In the genomic region with DNA sequence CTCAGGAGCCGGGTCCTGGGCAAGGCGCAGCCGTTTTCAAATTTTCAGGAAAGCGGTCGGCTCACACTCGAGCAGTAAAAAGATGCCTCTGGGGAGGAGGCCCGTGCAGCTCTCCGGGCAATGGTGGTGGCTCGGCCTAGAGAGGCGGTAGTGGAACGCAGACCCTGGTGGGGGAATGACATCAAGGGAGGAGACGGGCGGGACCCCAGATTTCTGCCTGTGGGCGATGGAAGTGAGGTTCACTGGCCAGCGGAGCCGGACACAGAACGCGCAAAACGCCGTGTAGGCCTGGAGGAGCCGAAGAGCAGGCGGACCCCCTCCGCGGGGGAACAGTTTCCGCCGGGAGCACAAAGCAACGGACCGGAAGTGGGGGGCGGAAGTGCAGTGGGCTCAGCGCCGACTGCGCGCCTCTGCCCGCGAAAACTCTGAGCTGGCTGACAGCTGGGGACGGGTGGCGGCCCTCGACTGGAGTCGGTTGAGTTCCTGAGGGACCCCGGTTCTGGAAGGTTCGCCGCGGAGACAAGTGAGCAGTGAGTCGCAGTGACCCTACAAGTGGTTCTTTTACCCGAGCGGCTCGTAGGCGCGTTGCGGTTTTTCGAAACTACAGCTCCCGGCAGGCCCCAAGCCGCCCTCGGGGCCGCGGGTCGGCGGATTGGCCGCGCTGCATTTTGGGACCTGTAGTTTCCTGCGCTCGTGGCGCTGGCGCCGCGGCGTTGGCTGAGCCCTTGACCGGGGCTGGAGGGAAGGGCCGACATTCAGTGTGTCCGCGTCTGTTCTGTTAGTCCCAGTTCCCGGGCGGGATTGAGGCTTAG, we compare ENCODE assay signal across 8 cellular contexts. TPM values are rescaled to one million over a fixed set of nuclear protein-coding genes. Genes with fewer than 3 reads are reported as not detected.
DNase-seq lines count a peak whose midpoint lies in the region; ATAC-seq, FAIRE-seq and TF ChIP-seq lines count a peak whose summit lies in the region.

A gene with protein sequence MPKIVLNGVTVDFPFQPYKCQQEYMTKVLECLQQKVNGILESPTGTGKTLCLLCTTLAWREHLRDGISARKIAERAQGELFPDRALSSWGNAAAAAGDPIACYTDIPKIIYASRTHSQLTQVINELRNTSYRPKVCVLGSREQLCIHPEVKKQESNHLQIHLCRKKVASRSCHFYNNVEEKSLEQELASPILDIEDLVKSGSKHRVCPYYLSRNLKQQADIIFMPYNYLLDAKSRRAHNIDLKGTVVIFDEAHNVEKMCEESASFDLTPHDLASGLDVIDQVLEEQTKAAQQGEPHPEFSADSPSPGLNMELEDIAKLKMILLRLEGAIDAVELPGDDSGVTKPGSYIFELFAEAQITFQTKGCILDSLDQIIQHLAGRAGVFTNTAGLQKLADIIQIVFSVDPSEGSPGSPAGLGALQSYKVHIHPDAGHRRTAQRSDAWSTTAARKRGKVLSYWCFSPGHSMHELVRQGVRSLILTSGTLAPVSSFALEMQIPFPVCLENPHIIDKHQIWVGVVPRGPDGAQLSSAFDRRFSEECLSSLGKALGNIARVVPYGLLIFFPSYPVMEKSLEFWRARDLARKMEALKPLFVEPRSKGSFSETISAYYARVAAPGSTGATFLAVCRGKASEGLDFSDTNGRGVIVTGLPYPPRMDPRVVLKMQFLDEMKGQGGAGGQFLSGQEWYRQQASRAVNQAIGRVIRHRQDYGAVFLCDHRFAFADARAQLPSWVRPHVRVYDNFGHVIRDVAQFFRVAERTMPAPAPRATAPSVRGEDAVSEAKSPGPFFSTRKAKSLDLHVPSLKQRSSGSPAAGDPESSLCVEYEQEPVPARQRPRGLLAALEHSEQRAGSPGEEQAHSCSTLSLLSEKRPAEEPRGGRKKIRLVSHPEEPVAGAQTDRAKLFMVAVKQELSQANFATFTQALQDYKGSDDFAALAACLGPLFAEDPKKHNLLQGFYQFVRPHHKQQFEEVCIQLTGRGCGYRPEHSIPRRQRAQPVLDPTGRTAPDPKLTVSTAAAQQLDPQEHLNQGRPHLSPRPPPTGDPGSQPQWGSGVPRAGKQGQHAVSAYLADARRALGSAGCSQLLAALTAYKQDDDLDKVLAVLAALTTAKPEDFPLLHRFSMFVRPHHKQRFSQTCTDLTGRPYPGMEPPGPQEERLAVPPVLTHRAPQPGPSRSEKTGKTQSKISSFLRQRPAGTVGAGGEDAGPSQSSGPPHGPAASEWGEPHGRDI (N-terminal part only) (plus strand): TSS at position 376 of the 812 bp plus-strand sequence. CDS start 1,091 bp downstream, outside the sequence.

- TF ChIP-seq CTCF in adrenal gland (IDR thresholded peaks at IDR 0.05) = peak in 4 of 6 experiments; percentile 2 to 34 (median 26)
- peak in 1 of 9 donors; percentile 25 for TF ChIP-seq CTCF in heart right ventricle (IDR thresholded peaks at IDR 0.05)
- TF ChIP-seq CTCF in upper lobe of left lung (IDR thresholded peaks at IDR 0.05) = peak in 4 of 6 experiments; percentile 23 to 65 (median 40)

- peak within 1 kb of the TSS in 3 of 4 donors; percentile 81 to 91 (median 86) for H3K4me3 ChIP-seq in adrenal gland
- H3K4me3 ChIP-seq in heart right ventricle = peak within 1 kb of the TSS; percentile 38 to 89 (median 72)
- H3K4me3 ChIP-seq in upper lobe of left lung = peak within 1 kb of the TSS; percentile 74 to 89 (median 82)

- intact Hi-C loops in adrenal gland (cut with DNase I) (no loop called here), heart right ventricle (cut with DNase I) (loop anchor here in 3 of 10 donors (1.0 to 10.0 kb wide), 5 partner anchors 31 to 207 kb away; partner anchors contain the start of genes ARFRP1 (in 2 of the 3), GMEB2 (in 2 of the 3), LIME1 (in 1 of the 3) and SLC2A4RG (in 1 of the 3)), posterior vena cava (cut with DNase I) (loop anchor here in 1 of 2 donors (1.0 kb wide), 1 partner anchor 20 kb away; no protein-coding TSS in a partner anchor)

- H3K4me1 ChIP-seq in adrenal gland (replicated peaks in 1 of 2) (peaks cover 15 to 27% of the 10 kb centered on the region in 2 donors), heart right ventricle (peaks cover 8 to 36% (median 29%) of the 10 kb centered on the region in 9 donors), upper lobe of left lung (peaks cover 25 to 34% (median 32%) of the 10 kb centered on the region in 4 donors)

- H3K9me3 ChIP-seq in adrenal gland (replicated peaks in 1 of 3) (no peaks in the 10 kb centered on the region), heart right ventricle (no peaks in the 10 kb centered on the region), upper lobe of left lung (no peaks in the 10 kb centered on the region)

- 0 to 10% (median 1%) methylated on average over 6 to 73 of the region's 73 CpGs for WGBS in adrenal gland, 4 donors
- 1 to 2% methylated on average over 73 of the region's 73 CpGs for WGBS in heart right ventricle, 2 donors
- 5 to 10% methylated on average over 24 to 60 of the region's 73 CpGs for WGBS in upper lobe of left lung, 2 donors

- TF ChIP-seq POLR2A in GM12892 (IDR thresholded peaks at IDR 0.05; ENCODE audit: low read depth, low read length) (no peak), adrenal gland (IDR thresholded peaks at IDR 0.05) (peak; percentile 21 to 51), upper lobe of left lung (IDR thresholded peaks at IDR 0.05) (peak in 3 of 4 donors; percentile 22 to 61 (median 22))

- ATAC-seq in HG02840 (IDR thresholded peaks at IDR 0.05; ENCODE audit: low FRiP score, unreplicated experiment) = peak; percentile 80
- ATAC-seq in heart right ventricle = peak; percentile 94 to 98 (median 96)
- ATAC-seq in upper lobe of left lung (ENCODE audit: low FRiP score in 2 of 2) = peak; percentile 95 to 98

- no peak for TF ChIP-seq EP300 in upper lobe of left lung (IDR thresholded peaks at IDR 0.05)

- H3K36me3 ChIP-seq in adrenal gland (replicated peaks in 1 of 2) (peaks cover 0 to 21% of the 10 kb centered on the region in 2 donors), heart right ventricle (peaks cover 0 to 31% (median 7%) of the 10 kb centered on the region in 9 donors), upper lobe of left lung (peaks cover 6 to 30% (median 23%) of the 10 kb centered on the region in 4 donors)

- no peaks in the 10 kb centered on the region for H3K27me3 ChIP-seq in adrenal gland
- peaks cover 0 to 3% (median 0%) of the 10 kb centered on the region in 7 donors for H3K27me3 ChIP-seq in heart right ventricle
- no peaks in the 10 kb centered on the region for H3K27me3 ChIP-seq in upper lobe of left lung

- peak within 1 kb of the TSS; percentile 82 to 92 (median 84) for H3K27ac ChIP-seq in adrenal gland
- peak within 1 kb of the TSS; percentile 73 to 95 (median 90) for H3K27ac ChIP-seq in heart right ventricle
- peak within 1 kb of the TSS; percentile 84 to 91 (median 90) for H3K27ac ChIP-seq in upper lobe of left lung

- FAIRE-seq in GM12892 (lab: Jason Lieb, UNC) = peak; percentile 92

- peak; percentile 100 for DNase-seq in GM12892 (ENCODE audit: insufficient read length)
- DNase-seq in NCI-H146 treated with DMSO at 0.1 percent for 48 hours (lab: John Stamatoyannopoulos, UW; ENCODE audit: unreplicated experiment) = peak; percentile 80
- peak; percentile 68 to 88 (median 80) for DNase-seq in T-helper 1 cell
- DNase-seq in adrenal gland = peak; percentile 91 to 96 (median 92)
- peak; percentile 92 for DNase-seq in heart right ventricle
- peak; percentile 98 for DNase-seq in posterior vena cava (ENCODE audit: low spot score)
- peak; percentile 94 to 98 for DNase-seq in upper lobe of left lung

RNA-seq across cellular contexts. Expression of the gene that starts here (rescaled TPM):
- polyA plus RNA-seq in GM12892 (2012; ENCODE audit: missing spikeins) = 10.9 TPM
- total RNA-seq in adrenal gland (100 to 1,000 TPM in 1 of 8 donors, 10 to 100 TPM in 7; 12.4 to 110 (median 32.1) TPM), heart right ventricle (10 to 100 TPM in 5 of 10 donors, 1 to 10 TPM in 5; 6.1 to 14.5 (median 10.3) TPM), posterior vena cava (10 to 100 TPM; 28.3 to 28.7 TPM), upper lobe of left lung (10 to 100 TPM in 5 of 6 donors, 1 to 10 TPM in 1; 8.6 to 73.3 (median 32.5) TPM)
- polyA plus RNA-seq in adrenal gland (100 to 1,000 TPM in 1 of 3 donors, 10 to 100 TPM in 1, 1 to 10 TPM in 1; 9.4 to 109 (median 70.8) TPM), heart right ventricle (10 to 100 TPM in 1 of 2 donors, 1 to 10 TPM in 1; 5.3 to 18.8 TPM)

Comparison
In these comparisons a context has a peak if more than half of its experiments do, and no peak if none do; other contexts are left out.
1. Peak in every context shown above with its lines: DNase-seq, ATAC-seq, H3K4me3 ChIP-seq and H3K27ac ChIP-seq.